ENCODE assay signal across 8 cellular contexts in genomic region chr1:92310185-92310597, GRCh38. TPM values are rescaled to one million over a fixed set of nuclear protein-coding genes. Genes with fewer than 3 reads are reported as not detected.
A peak's percentile ranks its signal among the peaks of the same experiment; 100 is the strongest.
DNase-seq lines count a peak whose midpoint lies in the region; ATAC-seq, FAIRE-seq and TF ChIP-seq lines count a peak whose summit lies in the region.

No MANE protein-coding gene starts in this region.

- no peaks in the 10 kb centered on the region for H3K4me1 ChIP-seq in mesenchymal stem cell (ENCODE audit: control insufficient read depth, insufficient read depth, low read depth, low read length)

- H2BK5ac ChIP-seq in mesenchymal stem cell (ENCODE audit: low read depth, low read length, poor library complexity, severe bottlenecking) = no peak overlapping the region

- TF ChIP-seq CTCF in AG09309 (IDR thresholded peaks at IDR 0.05; ENCODE audit: control insufficient read depth, insufficient read depth, low read depth, low read length, missing control alignments) (peak; percentile 44), bronchial epithelial cell (IDR thresholded peaks at IDR 0.05; ENCODE audit: insufficient read depth, low read length, severe bottlenecking) (peak; percentile 23)

- peaks cover 45% of the 10 kb centered on the region for H3K4me1 Mint-ChIP-seq in activated T-cell treated with anti-CD3 and anti-CD28 coated beads, Interleukin-2, amount 50 U/mL, for 24 hours (ENCODE audit: low read depth)

- no peak overlapping the region for H3K4me3 ChIP-seq in AG09309 (ENCODE audit: control insufficient read depth, low read depth, low read length)
- no peak overlapping the region for H3K4me3 ChIP-seq in bronchial epithelial cell (ENCODE audit: low read depth, low read length)
- no peak overlapping the region for H3K4me3 ChIP-seq in mesenchymal stem cell (ENCODE audit: insufficient read depth in 1 of 2, low read depth in 1 of 2, low read length in 2 of 2)

- no peak overlapping the region for H3K27ac Mint-ChIP-seq in activated T-cell treated with anti-CD3 and anti-CD28 coated beads, Interleukin-2, amount 50 U/mL, for 24 hours

- H2AFZ ChIP-seq in mesenchymal stem cell (ENCODE audit: low read depth, low read length) = no peak overlapping the region

- H3K27me3 ChIP-seq in bronchial epithelial cell (ENCODE audit: control insufficient read depth, insufficient read depth, low read length) (no peaks in the 10 kb centered on the region), mesenchymal stem cell (ENCODE audit: control insufficient read depth in 1 of 2, insufficient read depth in 1 of 2, low read length in 2 of 2) (no peaks in the 10 kb centered on the region)

- no peak overlapping the region for H2BK12ac ChIP-seq in mesenchymal stem cell (ENCODE audit: low read length in 2 of 2)

- H3K36me3 ChIP-seq in bronchial epithelial cell (ENCODE audit: control insufficient read depth, insufficient read depth, low read length) (no peaks in the 10 kb centered on the region), mesenchymal stem cell (ENCODE audit: control insufficient read depth in 1 of 2, insufficient read depth in 2 of 2, low read depth in 1 of 2, low read length in 2 of 2) (peaks cover 7 to 62% of the 10 kb centered on the region in 2 experiments)

- H3K14ac ChIP-seq in mesenchymal stem cell (ENCODE audit: low read length in 2 of 2) = no peak overlapping the region

- no peak overlapping the region for H2BK15ac ChIP-seq in mesenchymal stem cell (ENCODE audit: low read depth, poor library complexity, severe bottlenecking)

- H3K36me3 Mint-ChIP-seq in activated T-cell treated with anti-CD3 and anti-CD28 coated beads, Interleukin-2, amount 50 U/mL, for 24 hours (ENCODE audit: low read depth) = peaks cover 80% of the 10 kb centered on the region

- H3K4me3 Mint-ChIP-seq in activated T-cell treated with anti-CD3 and anti-CD28 coated beads, Interleukin-2, amount 50 U/mL, for 24 hours = no peak overlapping the region

- H3K4ac ChIP-seq in mesenchymal stem cell (ENCODE audit: low read depth in 1 of 2, low read length in 2 of 2) = no peak overlapping the region

- DNase-seq in AG09309 (ENCODE audit: low read depth) = no peak
- DNase-seq in NCI-H748 (lab: John Stamatoyannopoulos, UW; ENCODE audit: unreplicated experiment) = peak; percentile 38
- DNase-seq in bronchial epithelial cell (ENCODE audit: low read depth) = peak; percentile 49
- DNase-seq in mesenchymal stem cell = peak; percentile 44
- DNase-seq in activated T-cell treated with anti-CD3 and anti-CD28 coated beads, Interleukin-2, amount 50 U/mL, for 24 hours = no peak

- H3K18ac ChIP-seq in mesenchymal stem cell (ENCODE audit: low read depth in 1 of 2, low read length in 2 of 2) = no peak overlapping the region

- H3K4me2 ChIP-seq in mesenchymal stem cell (ENCODE audit: low read length, poor library complexity, severe bottlenecking) = no peak overlapping the region

- no peak overlapping the region for H3K23ac ChIP-seq in mesenchymal stem cell (ENCODE audit: low read length in 2 of 2)

- no peak overlapping the region for H3K27ac ChIP-seq in mesenchymal stem cell (ENCODE audit: low read length, poor library complexity, severe bottlenecking)

- no peak overlapping the region for H2AK5ac ChIP-seq in mesenchymal stem cell (ENCODE audit: low read length, severe bottlenecking)

- H3K79me1 ChIP-seq in mesenchymal stem cell (replicated peaks; ENCODE audit: low read length, poor library complexity, severe bottlenecking) = no peaks in the 10 kb centered on the region

- no peak overlapping the region for H3K9ac ChIP-seq in mesenchymal stem cell (ENCODE audit: low read length)

- H4K91ac ChIP-seq in mesenchymal stem cell (ENCODE audit: low read length) = no peak overlapping the region

- H3K27me3 Mint-ChIP-seq in activated T-cell treated with anti-CD3 and anti-CD28 coated beads, Interleukin-2, amount 50 U/mL, for 24 hours = no peaks in the 10 kb centered on the region

- no peak for FAIRE-seq in bronchial epithelial cell (lab: Jason Lieb, UNC)

- no peaks in the 10 kb centered on the region for H3K9me3 ChIP-seq in mesenchymal stem cell (ENCODE audit: control insufficient read depth, low read length)

- no peak overlapping the region for H2BK120ac ChIP-seq in mesenchymal stem cell (ENCODE audit: low read depth, low read length)

- ATAC-seq in GM18511 (IDR thresholded peaks at IDR 0.05; ENCODE audit: unreplicated experiment) (peak; percentile 52), HG03097 (IDR thresholded peaks at IDR 0.05; ENCODE audit: low FRiP score, unreplicated experiment) (no peak), GM18907 (IDR thresholded peaks at IDR 0.05; ENCODE audit: unreplicated experiment) (no peak)

- H3K9me3 Mint-ChIP-seq in activated T-cell treated with anti-CD3 and anti-CD28 coated beads, Interleukin-2, amount 50 U/mL, for 24 hours = peaks cover 3% of the 10 kb centered on the region

- no peak overlapping the region for H4K8ac ChIP-seq in mesenchymal stem cell (ENCODE audit: low read length)

RNA-seq across cellular contexts. Expression of gene RPAP2, which starts 11.3 kb away (rescaled TPM):
- total RNA-seq in bronchial epithelial cell = 4.7 and 5.1 TPM in 2 replicates
- 10.5 TPM for polyA plus RNA-seq in mesenchymal stem cell (2013, experiment 1 of 2)
- 10.8 TPM for polyA plus RNA-seq in mesenchymal stem cell (2013, experiment 2 of 2)

RNA-seq across cellular contexts. Expression of gene GLMN, which starts 11.4 kb away (rescaled TPM):
- 4.5 and 4.7 TPM in 2 replicates for total RNA-seq in bronchial epithelial cell
- 8.6 TPM for polyA plus RNA-seq in mesenchymal stem cell (2013, experiment 1 of 2)
- polyA plus RNA-seq in mesenchymal stem cell (2013, experiment 2 of 2) = 9.2 TPM

Comparison
In these comparisons a context has a peak if more than half of its experiments do, and no peak if none do; other contexts are left out.
1. DNase-seq: peak in NCI-H748 (single experiment), bronchial epithelial cell (single experiment) and mesenchymal stem cell (single experiment); none in AG09309 (single experiment) and activated T-cell treated with anti-CD3 and anti-CD28 coated beads, Interleukin-2, amount 50 U/mL, for 24 hours (single experiment).